Comparison of ENCODE assay signal across 20 cellular contexts in the genomic region with DNA sequence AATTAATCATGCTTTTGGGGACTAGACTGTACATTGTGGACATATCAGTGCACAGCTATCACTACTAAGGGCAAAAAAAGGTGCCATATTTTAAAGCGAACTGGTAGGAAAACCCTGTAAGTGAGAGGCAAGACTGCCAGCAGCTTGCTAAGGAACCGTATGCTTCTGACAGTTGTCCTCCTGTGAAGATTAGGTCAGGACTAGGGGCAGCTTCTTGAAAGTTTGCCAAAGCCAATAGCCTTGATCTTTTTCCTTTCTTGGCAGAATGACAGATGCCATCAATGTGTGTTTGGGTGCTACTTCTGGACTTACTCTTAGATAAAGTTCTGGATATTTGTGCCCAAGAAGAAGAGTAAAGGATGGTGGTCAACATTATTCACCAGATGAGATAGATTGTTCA.
"Had no signal": no experiment of that assay in that cellular context is flagged by ENCODE, and none has a peak within 500 bp of the region (broad histone marks: within the 10 kb centered on the region; RNA-seq: fewer than 3 reads in every experiment).

No MANE protein-coding gene starts in this region.

- H3K4me3 ChIP-seq: gastrocnemius medialis, heart right ventricle, mucosa of descending colon, pancreas, SK-N-MC, skin epidermis, upper lobe of right lung had no signal

- DNase-seq: activated CD4-positive, alpha-beta T cell treated with anti-CD3 and anti-CD28 coated beads, Interleukin-2, amount 10 ng/mL, durations not matched to agents 7 days and 5 days; activated CD8-positive, alpha-beta T cell treated with anti-CD3 and anti-CD28 coated beads, Interleukin-2, amount 10 ng/mL, durations not matched to agents 7 days and 5 days; activated naive CD4-positive, alpha-beta T cell treated with anti-CD3 and anti-CD28 coated beads, Interleukin-2, amount 50 U/mL, for 16 hours; activated T-cell treated with anti-CD3 and anti-CD28 coated beads, Interleukin-2, amount 50 U/mL, for 4 hours; aorta; cortex of kidney; gastrocnemius medialis; heart right ventricle; mesenchymal stem cell; mucosa of descending colon; naive thymus-derived CD4-positive, alpha-beta T cell; pancreas; testis; upper lobe of right lung had no signal

- H3K36me3 ChIP-seq: gastrocnemius medialis, heart right ventricle, pancreas, upper lobe of right lung had no signal

- FAIRE-seq: endometrium, pancreas had no signal

- H3K9me3 Mint-ChIP-seq: activated CD4-positive, alpha-beta T cell treated with anti-CD3 and anti-CD28 coated beads, Interleukin-2, amount 10 ng/mL, durations not matched to agents 7 days and 5 days; activated T-cell treated with anti-CD3 and anti-CD28 coated beads, Interleukin-2, amount 50 U/mL, for 4 hours; naive thymus-derived CD4-positive, alpha-beta T cell; stimulated activated naive CD8-positive, alpha-beta T cell treated with anti-CD3 and anti-CD28 coated beads, Interleukin-15, Interleukin-2, amounts not matched to agents 100 ng/mL and 50 ng/mL, for 24 hours; T-helper 2 cell treated with Interferon-gamma antibody and Interleukin-4, amounts not matched to agents 5 μg/mL and 100 μg/mL, for 36 hours had no signal

- ATAC-seq: activated CD4-positive, CD25-positive, alpha-beta regulatory T cell treated with anti-CD3 and anti-CD28 coated beads, Interleukin-2, amount 50 U/mL, for 24 hours; activated CD8-positive, alpha-beta T cell treated with anti-CD3 and anti-CD28 coated beads, Interleukin-2, amount 10 ng/mL, durations not matched to agents 7 days and 5 days; activated T-cell treated with anti-CD3 and anti-CD28 coated beads, Interleukin-2, amount 50 U/mL, for 4 hours; gastrocnemius medialis; heart right ventricle; mucosa of descending colon; naive thymus-derived CD4-positive, alpha-beta T cell; upper lobe of right lung had no signal

- H3K27ac Mint-ChIP-seq: activated CD4-positive, alpha-beta T cell treated with anti-CD3 and anti-CD28 coated beads, Interleukin-2, amount 10 ng/mL, durations not matched to agents 7 days and 5 days; activated CD8-positive, alpha-beta T cell treated with anti-CD3 and anti-CD28 coated beads, Interleukin-2, amount 10 ng/mL, durations not matched to agents 7 days and 5 days; naive thymus-derived CD4-positive, alpha-beta T cell; stimulated activated naive CD8-positive, alpha-beta T cell treated with anti-CD3 and anti-CD28 coated beads, Interleukin-15, Interleukin-2, amounts not matched to agents 100 ng/mL and 50 ng/mL, for 24 hours; T-helper 2 cell treated with Interferon-gamma antibody and Interleukin-4, amounts not matched to agents 5 μg/mL and 100 μg/mL, for 36 hours had no signal

- H3K27ac ChIP-seq: gastrocnemius medialis, pancreas, SK-N-MC, skin epidermis, upper lobe of right lung had no signal

- H3K27me3 ChIP-seq: gastrocnemius medialis, heart right ventricle, pancreas, testis, upper lobe of right lung had no signal

- H3K27me3 Mint-ChIP-seq: activated CD4-positive, alpha-beta T cell treated with anti-CD3 and anti-CD28 coated beads, Interleukin-2, amount 10 ng/mL, durations not matched to agents 7 days and 5 days; naive thymus-derived CD4-positive, alpha-beta T cell; stimulated activated naive CD8-positive, alpha-beta T cell treated with anti-CD3 and anti-CD28 coated beads, Interleukin-15, Interleukin-2, amounts not matched to agents 100 ng/mL and 50 ng/mL, for 24 hours had no signal

- H3K4me3 Mint-ChIP-seq: activated CD4-positive, alpha-beta T cell treated with anti-CD3 and anti-CD28 coated beads, Interleukin-2, amount 10 ng/mL, durations not matched to agents 7 days and 5 days; activated CD8-positive, alpha-beta T cell treated with anti-CD3 and anti-CD28 coated beads, Interleukin-2, amount 10 ng/mL, durations not matched to agents 7 days and 5 days; activated T-cell treated with anti-CD3 and anti-CD28 coated beads, Interleukin-2, amount 50 U/mL, for 4 hours; naive thymus-derived CD4-positive, alpha-beta T cell; stimulated activated naive CD8-positive, alpha-beta T cell treated with anti-CD3 and anti-CD28 coated beads, Interleukin-15, Interleukin-2, amounts not matched to agents 100 ng/mL and 50 ng/mL, for 24 hours; T-helper 2 cell treated with Interferon-gamma antibody and Interleukin-4, amounts not matched to agents 5 μg/mL and 100 μg/mL, for 36 hours had no signal

- H3K9me3 ChIP-seq: gastrocnemius medialis, heart right ventricle, mucosa of descending colon, pancreas, testis, upper lobe of right lung had no signal
